Comparison of ENCODE assay signal across 19 cellular contexts in genomic region chr3:113105980-113106379, GRCh38.
"Had no signal": no experiment of that assay in that cellular context is flagged by ENCODE, and none has a peak within 500 bp of the region (broad histone marks: within the 10 kb centered on the region; RNA-seq: fewer than 3 reads in every experiment).

No MANE protein-coding gene starts in this region.

- H3K36me3 ChIP-seq: colonic mucosa, esophagus muscularis mucosa, left lung, thyroid gland had no signal

- ATAC-seq: activated naive CD8-positive, alpha-beta T cell treated with anti-CD3 and anti-CD28 coated beads, Interleukin-2, amount 50 U/mL, for 24 hours; activated T-helper 17 cell treated with anti-CD3 and anti-CD28 coated beads, Interleukin-2, amount 50 U/mL, for 72 hours; left lung; mucosa of descending colon; naive thymus-derived CD4-positive, alpha-beta T cell; stimulated activated memory B cell treated with anti-CD40 and anti-IgM and Interleukin-4, amounts not matched to agents 10 μg/mL and 1 μg/mL and 100 μg/mL, for 72 hours had no signal

- H3K4me1 ChIP-seq: colonic mucosa, left lung had no signal

- H3K9me3 Mint-ChIP-seq: activated naive CD8-positive, alpha-beta T cell treated with anti-CD3 and anti-CD28 coated beads, Interleukin-2, amount 50 U/mL, for 24 hours; activated T-helper 17 cell treated with anti-CD3 and anti-CD28 coated beads, Interleukin-2, amount 50 U/mL, for 72 hours; naive thymus-derived CD4-positive, alpha-beta T cell; stimulated activated memory B cell treated with anti-CD40 and anti-IgM and Interleukin-4, amounts not matched to agents 10 μg/mL and 1 μg/mL and 100 μg/mL, for 72 hours had no signal

- H3K27ac Mint-ChIP-seq: activated naive CD8-positive, alpha-beta T cell treated with anti-CD3 and anti-CD28 coated beads, Interleukin-2, amount 50 U/mL, for 24 hours; activated T-helper 17 cell treated with anti-CD3 and anti-CD28 coated beads, Interleukin-2, amount 50 U/mL, for 72 hours; naive thymus-derived CD4-positive, alpha-beta T cell; stimulated activated memory B cell treated with anti-CD40 and anti-IgM and Interleukin-4, amounts not matched to agents 10 μg/mL and 1 μg/mL and 100 μg/mL, for 72 hours had no signal

- H3K27me3 ChIP-seq: colonic mucosa, esophagus muscularis mucosa, left lung, thyroid gland had no signal

- H3K27ac ChIP-seq: colonic mucosa, left lung, thyroid gland had no signal

- H3K4me3 Mint-ChIP-seq: activated naive CD8-positive, alpha-beta T cell treated with anti-CD3 and anti-CD28 coated beads, Interleukin-2, amount 50 U/mL, for 24 hours; activated T-helper 17 cell treated with anti-CD3 and anti-CD28 coated beads, Interleukin-2, amount 50 U/mL, for 72 hours; naive thymus-derived CD4-positive, alpha-beta T cell; stimulated activated memory B cell treated with anti-CD40 and anti-IgM and Interleukin-4, amounts not matched to agents 10 μg/mL and 1 μg/mL and 100 μg/mL, for 72 hours had no signal

- H3K4me3 ChIP-seq: colonic mucosa, esophagus muscularis mucosa, left lung, mucosa of descending colon, thyroid gland had no signal

- H3K27me3 Mint-ChIP-seq: activated naive CD8-positive, alpha-beta T cell treated with anti-CD3 and anti-CD28 coated beads, Interleukin-2, amount 50 U/mL, for 24 hours; naive thymus-derived CD4-positive, alpha-beta T cell; stimulated activated memory B cell treated with anti-CD40 and anti-IgM and Interleukin-4, amounts not matched to agents 10 μg/mL and 1 μg/mL and 100 μg/mL, for 72 hours had no signal

- H3K9me3 ChIP-seq: colonic mucosa, esophagus muscularis mucosa, left lung, mucosa of descending colon, thyroid gland had no signal

- DNase-seq: activated CD4-positive, alpha-beta T cell treated with anti-CD3 and anti-CD28 coated beads, Interleukin-2, amount 50 U/mL, for 4 hours; activated CD4-positive, CD25-positive, alpha-beta regulatory T cell treated with anti-CD3 and anti-CD28 coated beads, Interleukin-2, amount 50 U/mL, for 72 hours; activated naive CD4-positive, alpha-beta T cell treated with Interleukin-2 at 50 U/mL for 16 hours; activated naive CD8-positive, alpha-beta T cell treated with anti-CD3 and anti-CD28 coated beads, Interleukin-2, amount 50 U/mL, for 24 hours; colonic mucosa; foreskin fibroblast; hippocampal formation; kidney; left lung; mammary epithelial cell; mucosa of descending colon; naive thymus-derived CD4-positive, alpha-beta T cell; retina; stimulated activated CD4-positive, alpha-beta T cell treated with anti-CD3 and anti-CD28 coated beads, Interleukin-2, amount 100 ng/mL, for 48 hours; T1000; thyroid gland had no signal

- H3K4me1 Mint-ChIP-seq: activated T-helper 17 cell treated with anti-CD3 and anti-CD28 coated beads, Interleukin-2, amount 50 U/mL, for 72 hours; stimulated activated memory B cell treated with anti-CD40 and anti-IgM and Interleukin-4, amounts not matched to agents 10 μg/mL and 1 μg/mL and 100 μg/mL, for 72 hours had no signal
